Comparison of ENCODE assay signal across 8 cellular contexts in genomic region chr6:27814415-27814664, GRCh38.
A peak's percentile ranks its signal among the peaks of the same experiment; 100 is the strongest.
DNase-seq lines count a peak whose midpoint lies in the region; ATAC-seq, FAIRE-seq and TF ChIP-seq lines count a peak whose summit lies in the region.
"Not testable (repeated sequence)": the region's sequence is repeated elsewhere in the genome, so short reads cannot be mapped to it uniquely, and the experiment has no call there.

No MANE protein-coding gene starts in this region.

- TF ChIP-seq EP300 in H1 (IDR thresholded peaks at IDR 0.05; ENCODE audit: borderline replicate concordance in 1 of 2, low read depth in 2 of 2, low read length in 2 of 2); ovary (IDR thresholded peaks at IDR 0.05): not testable (repeated sequence)

- H3K79me1 ChIP-seq in H1 (ENCODE audit: low read depth, low read length): not testable (repeated sequence)

- not testable (repeated sequence) for H2BK20ac ChIP-seq in H1 (ENCODE audit: low read length)

- TF ChIP-seq RAD21 in H1 (IDR thresholded peaks at IDR 0.05 in 1 of 2, conservative IDR thresholded peaks at IDR 0.05 in 1 of 2; ENCODE audit: low read depth in 2 of 2, low read length in 2 of 2): not testable (repeated sequence)

- not testable (repeated sequence) for H3K27me3 ChIP-seq in H7 (ENCODE audit: control insufficient read depth, insufficient read depth, low read length); H1 (replicated peaks in 1 of 4; ENCODE audit: control insufficient read depth in 3 of 4, extremely low read depth in 1 of 4, insufficient read depth in 3 of 4, low read length in 3 of 4); keratinocyte (ENCODE audit: control insufficient read depth, extremely low read depth, insufficient read depth, low read length); ovary

- peaks cover 15% of the 10 kb centered on the region for H3K23me2 ChIP-seq in H1 (ENCODE audit: low read depth, low read length)

- H3K9me3 Mint-ChIP-seq in activated T-cell treated with anti-CD3 and anti-CD28 coated beads, Interleukin-2, amount 50 U/mL, for 4 hours: not testable (repeated sequence)

- H3K4me3 Mint-ChIP-seq in activated T-cell treated with anti-CD3 and anti-CD28 coated beads, Interleukin-2, amount 50 U/mL, for 4 hours: peak overlapping the region; percentile 81

- H2BK5ac ChIP-seq in H1 (ENCODE audit: low read depth, low read length): peak overlapping the region; percentile 66; the same call in 1 of the 2 replicates

- H4K5ac ChIP-seq in H1 (ENCODE audit: insufficient read length, low read depth, low read length): peak overlapping the region; percentile 89

- not testable (repeated sequence) for TF ChIP-seq CTCF in GM12875 (IDR thresholded peaks at IDR 0.05; ENCODE audit: borderline replicate concordance, insufficient read depth, low read depth, low read length); H1 (IDR thresholded peaks at IDR 0.05; ENCODE audit: control extremely low read depth in 1 of 3, insufficient read depth in 1 of 3, low read depth in 1 of 3, low read length in 3 of 3); keratinocyte (optimal IDR thresholded peaks at IDR 0.05 in 1 of 3, IDR thresholded peaks at IDR 0.05 in 1 of 3, conservative IDR thresholded peaks at IDR 0.05 in 1 of 3; ENCODE audit: extremely low read depth in 1 of 3, insufficient read depth in 2 of 3, low read length in 3 of 3); ovary (IDR thresholded peaks at IDR 0.05)

- peaks cover 36% of the 10 kb centered on the region for H3K4me1 Mint-ChIP-seq in activated T-cell treated with anti-CD3 and anti-CD28 coated beads, Interleukin-2, amount 50 U/mL, for 4 hours (ENCODE audit: low read depth)

- H3K4me2 ChIP-seq in H1 (ENCODE audit: insufficient read depth in 1 of 2, low read depth in 2 of 2, low read length in 2 of 2) (peak overlapping the region; percentile 73 to 77), keratinocyte (ENCODE audit: control insufficient read depth, extremely low read depth, insufficient read depth, low read depth, low read length) (peak overlapping the region; percentile 91)

- peak overlapping the region; percentile 66 to 96 (median 82) for H3K9ac ChIP-seq in H1 (replicated peaks in 1 of 4; ENCODE audit: extremely low read depth in 1 of 4, low read depth in 3 of 4, low read length in 3 of 4)
- peak overlapping the region; percentile 72 for H3K9ac ChIP-seq in keratinocyte (ENCODE audit: control insufficient read depth, extremely low read depth, insufficient read depth, low read length)

- not testable (repeated sequence) for H3K27me3 Mint-ChIP-seq in activated T-cell treated with anti-CD3 and anti-CD28 coated beads, Interleukin-2, amount 50 U/mL, for 4 hours (ENCODE audit: low read depth)

- not testable (repeated sequence) for H2AK5ac ChIP-seq in H1 (ENCODE audit: low read depth, low read length)

- not testable (repeated sequence) for DNase-seq in H7; activated T-cell treated with anti-CD3 and anti-CD28 coated beads, Interleukin-2, amount 50 U/mL, for 4 hours; H1 (ENCODE audit: low read depth in 1 of 2, low spot score in 2 of 2); keratinocyte (ENCODE audit: low read depth, low spot score); ovary; urothelium cell line (ENCODE audit: low spot score)

- H2BK12ac ChIP-seq in H1 (ENCODE audit: low read depth, low read length): not testable (repeated sequence)

- 2% methylated on average over 6 of the region's 24 CpGs; no CpG with 5 or more reads in 1 of the 2 experiments for WGBS in H1 (ENCODE audit: extremely low coverage in 1 of 2, insufficient coverage in 1 of 2, insufficient read length in 1 of 2, insufficient replicate concordance in 2 of 2, low coverage in 1 of 2, low lambda C conversion rate in 2 of 2, missing lambda C conversion rate in 1 of 2), 2 experiments
- WGBS in ovary, 3 donors: 0 to 10% (median 3%) methylated on average over 2 to 10 of the region's 24 CpGs

- H2BK15ac ChIP-seq in H1 (ENCODE audit: low read length): not testable (repeated sequence)

- peak overlapping the region; percentile 98 for H3K14ac ChIP-seq in H1 (ENCODE audit: insufficient read length)

- H4K8ac ChIP-seq in H1 (ENCODE audit: extremely low read depth, insufficient read depth, low read length): not testable (repeated sequence)

- CTCF ChIA-PET in H1 (lab: Charles Lee; ENCODE audit: partially characterized antibody): interaction anchor here (0.6 kb wide), 1 partner anchor 20 kb away, joined by 5 read pairs; no protein-coding TSS in a partner anchor

- FAIRE-seq in H1 (lab: Jason Lieb, UNC) (peak; percentile 28), urothelium cell line (lab: Jason Lieb, UNC) (peak; percentile 48)
- not testable (repeated sequence) for FAIRE-seq in keratinocyte (lab: Jason Lieb, UNC)

- POLR2A ChIA-PET in H1 (lab: Charles Lee; ENCODE audit: partially characterized antibody): interaction anchor here (0.6 to 11.2 kb wide), 40 partner anchors 7 to 1796 kb away, joined by 3 to 959 read pairs (median 8); a partner anchor contains a TSS

- peak; percentile 32 to 43 for ATAC-seq in activated T-cell treated with anti-CD3 and anti-CD28 coated beads, Interleukin-2, amount 50 U/mL, for 4 hours

- H3K79me2 ChIP-seq in H1 (ENCODE audit: control insufficient read depth in 1 of 2, insufficient read depth in 2 of 2, low read length in 2 of 2); keratinocyte (ENCODE audit: control insufficient read depth, insufficient read depth, low read length): not testable (repeated sequence)

- H3K4ac ChIP-seq in H1 (replicated peaks; ENCODE audit: insufficient read length, low read depth, low read length): not testable (repeated sequence)

- H3K9me3 ChIP-seq in KOPT-K1 (ENCODE audit: insufficient read depth, low read length, poor library complexity, severe bottlenecking); H1 (ENCODE audit: insufficient read depth in 2 of 2, low read depth in 1 of 2, low read length in 1 of 2); keratinocyte (ENCODE audit: control insufficient read depth, low read depth, low read length); ovary: not testable (repeated sequence)

- TF ChIP-seq POLR2A in H1 (IDR thresholded peaks at IDR 0.05; ENCODE audit: control extremely low read depth in 1 of 2, low read depth in 2 of 2, low read length in 2 of 2): 0 out of 3 replicates have a peak, but pooled peaks of 1 of the 2 experiments have one; percentile 21
- TF ChIP-seq POLR2A in ovary (IDR thresholded peaks at IDR 0.05): not testable (repeated sequence)

- H3K4me1 ChIP-seq in H1 (replicated peaks in 1 of 4; ENCODE audit: control insufficient read depth in 3 of 4, insufficient read depth in 4 of 4, low read length in 3 of 4); ovary (ENCODE audit: insufficient read depth): not testable (repeated sequence)
- peaks cover 17% of the 10 kb centered on the region for H3K4me1 ChIP-seq in keratinocyte (ENCODE audit: control insufficient read depth, extremely low read depth, insufficient read depth, low read length)

- peak overlapping the region; percentile 96 for H3K27ac ChIP-seq in KOPT-K1 (ENCODE audit: low read depth, low read length, poor library complexity, severe bottlenecking)
- H3K27ac ChIP-seq in H1 (ENCODE audit: low read depth, low read length): peak overlapping the region; percentile 82
- H3K27ac ChIP-seq in keratinocyte (ENCODE audit: control insufficient read depth, insufficient read depth, low read length): peak overlapping the region; percentile 83
- not testable (repeated sequence) for H3K27ac ChIP-seq in ovary

- H3K9me1 ChIP-seq in keratinocyte (ENCODE audit: control insufficient read depth, extremely low read depth, insufficient read depth, low read length): not testable (repeated sequence)

- peak overlapping the region; percentile 62 for H3K56ac ChIP-seq in H1 (replicated peaks; ENCODE audit: insufficient read length, low read depth, low read length)

- H3K18ac ChIP-seq in H1 (ENCODE audit: extremely low read depth, low read length): 0 out of 2 replicates have a peak overlapping the region, but pooled peaks have one; percentile 44

- H3K36me3 Mint-ChIP-seq in activated T-cell treated with anti-CD3 and anti-CD28 coated beads, Interleukin-2, amount 50 U/mL, for 4 hours (ENCODE audit: insufficient read depth): not testable (repeated sequence)

- not testable (repeated sequence) for H4K91ac ChIP-seq in H1 (replicated peaks; ENCODE audit: insufficient read length, low read length)

- H4K20me1 ChIP-seq in H1 (replicated peaks in 1 of 2; ENCODE audit: control insufficient read depth in 1 of 2, insufficient read depth in 2 of 2, low read length in 2 of 2); keratinocyte (ENCODE audit: control insufficient read depth, extremely low read depth, insufficient read depth, low read length): not testable (repeated sequence)

- H3K4me3 ChIP-seq in GM12875 (ENCODE audit: low read depth, low read length) (peak overlapping the region; percentile 34), H7 (ENCODE audit: insufficient read depth, low read depth, low read length) (peak overlapping the region; percentile 36), H1 (ENCODE audit: extremely low read depth in 1 of 4, insufficient read depth in 2 of 4, low read depth in 3 of 4, low read length in 4 of 4) (peak overlapping the region; percentile 27 to 69 (median 57)), keratinocyte (ENCODE audit: control insufficient read depth in 2 of 3, extremely low read depth in 1 of 3, insufficient read depth in 2 of 3, low read depth in 1 of 3, low read length in 3 of 3) (peak overlapping the region; percentile 10 to 66 (median 48)), ovary (peak overlapping the region; percentile 42)

- H3K23ac ChIP-seq in H1 (ENCODE audit: insufficient read length): not testable (repeated sequence)

- dilution Hi-C loops in keratinocyte (cut with MboI; ENCODE audit: extremely low pct_ligation_motif_present, low sequenced_read_pairs): not testable (repeated sequence)

- not testable (repeated sequence) for H2BK120ac ChIP-seq in H1 (replicated peaks; ENCODE audit: low read depth, low read length)

- H2AFZ ChIP-seq in H1 (ENCODE audit: low read length): not testable (repeated sequence)
- peak overlapping the region; percentile 49 for H2AFZ ChIP-seq in keratinocyte (ENCODE audit: control insufficient read depth, low read length)

- not testable (repeated sequence) for H3K36me3 ChIP-seq in H7 (replicated peaks; ENCODE audit: control insufficient read depth, insufficient read depth, low read length); KOPT-K1 (ENCODE audit: insufficient read depth, low read length); H1 (ENCODE audit: control insufficient read depth in 2 of 4, insufficient read depth in 4 of 4, low read length in 3 of 4); keratinocyte (ENCODE audit: control insufficient read depth in 2 of 2, extremely low read depth in 1 of 2, insufficient read depth in 2 of 2, low read length in 2 of 2); ovary

- intact Hi-C loops in ovary (cut with DNase I): loop anchor here in 1 of 4 donors (10.0 kb wide), 1 partner anchor 1790 kb away; a partner anchor contains a TSS
